Comparison of ENCODE assay signal across 2 cellular contexts in genomic region chr4:10197952-10198351, GRCh38.
TF ChIP-seq lines count a peak whose summit lies in the region.

No MANE protein-coding gene starts in this region.

TF ChIP-seq in K562, 482 proteins besides CTCF, POLR2A, EP300 and RAD21 (continued from another document and continues in another):
- TF ChIP-seq E2F6 (IDR thresholded peaks at IDR 0.05; ENCODE audit: borderline replicate concordance in 1 of 2, extremely low read depth in 1 of 2, insufficient read depth in 1 of 2, insufficient read length in 1 of 2, low read depth in 1 of 2, low read length in 1 of 2, poor library complexity in 1 of 2, severe bottlenecking in 1 of 2) (no peak), E2F8 (IDR thresholded peaks at IDR 0.05; ENCODE audit: low read depth, partially characterized antibody) (no peak), FOXJ3 (CRISPR knock-in tag; IDR thresholded peaks at IDR 0.05) (no peak), BCOR (IDR thresholded peaks at IDR 0.05) (no peak), ZNF507 (tag; conservative IDR thresholded peaks at IDR 0.05) (no peak), USF1 (CRISPR knock-in tag; IDR thresholded peaks at IDR 0.05) (no peak), ZNF445 (CRISPR knock-in tag; IDR thresholded peaks at IDR 0.05; ENCODE audit: low read depth) (no peak), CREM (IDR thresholded peaks at IDR 0.05; ENCODE audit: low read depth) (no peak), PURB (CRISPR knock-in tag; IDR thresholded peaks at IDR 0.05; ENCODE audit: low read depth) (no peak), DPF2 (IDR thresholded peaks at IDR 0.05) (0 out of 2 replicates have a peak, but pooled peaks have one; percentile 19), ZNF436 (CRISPR knock-in tag; IDR thresholded peaks at IDR 0.05) (no peak), HLTF (IDR thresholded peaks at IDR 0.05) (no peak), SRSF9 (IDR thresholded peaks at IDR 0.05; ENCODE audit: borderline replicate concordance, low read depth, low read length) (no peak), LEF1 (IDR thresholded peaks at IDR 0.05) (no peak), NFE2L1 (tag; IDR thresholded peaks at IDR 0.05; ENCODE audit: borderline replicate concordance, low read depth) (no peak), NELFE (IDR thresholded peaks at IDR 0.05; ENCODE audit: insufficient read depth, insufficient read length) (no peak), ZEB2 (IDR thresholded peaks at IDR 0.05) (no peak), NEUROD1 (IDR thresholded peaks at IDR 0.05; ENCODE audit: borderline replicate concordance, low read depth, low read length, partially characterized antibody) (no peak)
- TF ChIP-seq, protein P1, sequence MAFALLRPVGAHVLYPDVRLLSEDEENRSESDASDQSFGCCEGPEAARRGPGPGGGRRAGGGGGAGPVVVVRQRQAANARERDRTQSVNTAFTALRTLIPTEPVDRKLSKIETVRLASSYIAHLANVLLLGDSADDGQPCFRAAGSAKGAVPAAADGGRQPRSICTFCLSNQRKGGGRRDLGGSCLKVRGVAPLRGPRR (CRISPR knock-in tag; IDR thresholded peaks at IDR 0.05), result no peak
- TF ChIP-seq, protein P2, sequence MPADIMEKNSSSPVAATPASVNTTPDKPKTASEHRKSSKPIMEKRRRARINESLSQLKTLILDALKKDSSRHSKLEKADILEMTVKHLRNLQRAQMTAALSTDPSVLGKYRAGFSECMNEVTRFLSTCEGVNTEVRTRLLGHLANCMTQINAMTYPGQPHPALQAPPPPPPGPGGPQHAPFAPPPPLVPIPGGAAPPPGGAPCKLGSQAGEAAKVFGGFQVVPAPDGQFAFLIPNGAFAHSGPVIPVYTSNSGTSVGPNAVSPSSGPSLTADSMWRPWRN (IDR thresholded peaks at IDR 0.05; ENCODE audit: low read depth), result no peak
- TF ChIP-seq, protein P3, sequence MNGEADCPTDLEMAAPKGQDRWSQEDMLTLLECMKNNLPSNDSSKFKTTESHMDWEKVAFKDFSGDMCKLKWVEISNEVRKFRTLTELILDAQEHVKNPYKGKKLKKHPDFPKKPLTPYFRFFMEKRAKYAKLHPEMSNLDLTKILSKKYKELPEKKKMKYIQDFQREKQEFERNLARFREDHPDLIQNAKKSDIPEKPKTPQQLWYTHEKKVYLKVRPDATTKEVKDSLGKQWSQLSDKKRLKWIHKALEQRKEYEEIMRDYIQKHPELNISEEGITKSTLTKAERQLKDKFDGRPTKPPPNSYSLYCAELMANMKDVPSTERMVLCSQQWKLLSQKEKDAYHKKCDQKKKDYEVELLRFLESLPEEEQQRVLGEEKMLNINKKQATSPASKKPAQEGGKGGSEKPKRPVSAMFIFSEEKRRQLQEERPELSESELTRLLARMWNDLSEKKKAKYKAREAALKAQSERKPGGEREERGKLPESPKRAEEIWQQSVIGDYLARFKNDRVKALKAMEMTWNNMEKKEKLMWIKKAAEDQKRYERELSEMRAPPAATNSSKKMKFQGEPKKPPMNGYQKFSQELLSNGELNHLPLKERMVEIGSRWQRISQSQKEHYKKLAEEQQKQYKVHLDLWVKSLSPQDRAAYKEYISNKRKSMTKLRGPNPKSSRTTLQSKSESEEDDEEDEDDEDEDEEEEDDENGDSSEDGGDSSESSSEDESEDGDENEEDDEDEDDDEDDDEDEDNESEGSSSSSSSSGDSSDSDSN (IDR thresholded peaks at IDR 0.05; ENCODE audit: borderline replicate concordance in 1 of 2, low read depth in 2 of 2, low read length in 2 of 2), result peak in 1 of 2 experiments; percentile 56; a peak in 1 of 4 replicates
- TF ChIP-seq, protein P4, sequence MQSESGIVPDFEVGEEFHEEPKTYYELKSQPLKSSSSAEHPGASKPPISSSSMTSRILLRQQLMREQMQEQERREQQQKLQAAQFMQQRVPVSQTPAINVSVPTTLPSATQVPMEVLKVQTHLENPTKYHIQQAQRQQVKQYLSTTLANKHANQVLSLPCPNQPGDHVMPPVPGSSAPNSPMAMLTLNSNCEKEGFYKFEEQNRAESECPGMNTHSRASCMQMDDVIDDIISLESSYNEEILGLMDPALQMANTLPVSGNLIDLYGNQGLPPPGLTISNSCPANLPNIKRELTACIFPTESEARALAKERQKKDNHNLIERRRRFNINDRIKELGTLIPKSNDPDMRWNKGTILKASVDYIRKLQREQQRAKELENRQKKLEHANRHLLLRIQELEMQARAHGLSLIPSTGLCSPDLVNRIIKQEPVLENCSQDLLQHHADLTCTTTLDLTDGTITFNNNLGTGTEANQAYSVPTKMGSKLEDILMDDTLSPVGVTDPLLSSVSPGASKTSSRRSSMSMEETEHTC (IDR thresholded peaks at IDR 0.05), result no peak

TF ChIP-seq in GM23338, 12 proteins besides CTCF, POLR2A, EP300 and RAD21 (continued from another document):
- no peak for TF ChIP-seq ZNF462 (CRISPR knock-in tag; IDR thresholded peaks at IDR 0.05)
- no peak for TF ChIP-seq ZNF114 (CRISPR knock-in tag; IDR thresholded peaks at IDR 0.05)
- no peak for TF ChIP-seq EZH2 (IDR thresholded peaks at IDR 0.05; ENCODE audit: low read depth, unreplicated experiment)
- no peak for TF ChIP-seq POLR2AphosphoS5 (IDR thresholded peaks at IDR 0.05; ENCODE audit: low read depth)
- TF ChIP-seq, protein P5, sequence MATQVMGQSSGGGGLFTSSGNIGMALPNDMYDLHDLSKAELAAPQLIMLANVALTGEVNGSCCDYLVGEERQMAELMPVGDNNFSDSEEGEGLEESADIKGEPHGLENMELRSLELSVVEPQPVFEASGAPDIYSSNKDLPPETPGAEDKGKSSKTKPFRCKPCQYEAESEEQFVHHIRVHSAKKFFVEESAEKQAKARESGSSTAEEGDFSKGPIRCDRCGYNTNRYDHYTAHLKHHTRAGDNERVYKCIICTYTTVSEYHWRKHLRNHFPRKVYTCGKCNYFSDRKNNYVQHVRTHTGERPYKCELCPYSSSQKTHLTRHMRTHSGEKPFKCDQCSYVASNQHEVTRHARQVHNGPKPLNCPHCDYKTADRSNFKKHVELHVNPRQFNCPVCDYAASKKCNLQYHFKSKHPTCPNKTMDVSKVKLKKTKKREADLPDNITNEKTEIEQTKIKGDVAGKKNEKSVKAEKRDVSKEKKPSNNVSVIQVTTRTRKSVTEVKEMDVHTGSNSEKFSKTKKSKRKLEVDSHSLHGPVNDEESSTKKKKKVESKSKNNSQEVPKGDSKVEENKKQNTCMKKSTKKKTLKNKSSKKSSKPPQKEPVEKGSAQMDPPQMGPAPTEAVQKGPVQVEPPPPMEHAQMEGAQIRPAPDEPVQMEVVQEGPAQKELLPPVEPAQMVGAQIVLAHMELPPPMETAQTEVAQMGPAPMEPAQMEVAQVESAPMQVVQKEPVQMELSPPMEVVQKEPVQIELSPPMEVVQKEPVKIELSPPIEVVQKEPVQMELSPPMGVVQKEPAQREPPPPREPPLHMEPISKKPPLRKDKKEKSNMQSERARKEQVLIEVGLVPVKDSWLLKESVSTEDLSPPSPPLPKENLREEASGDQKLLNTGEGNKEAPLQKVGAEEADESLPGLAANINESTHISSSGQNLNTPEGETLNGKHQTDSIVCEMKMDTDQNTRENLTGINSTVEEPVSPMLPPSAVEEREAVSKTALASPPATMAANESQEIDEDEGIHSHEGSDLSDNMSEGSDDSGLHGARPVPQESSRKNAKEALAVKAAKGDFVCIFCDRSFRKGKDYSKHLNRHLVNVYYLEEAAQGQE (IDR thresholded peaks at IDR 0.05; ENCODE audit: unreplicated experiment), result no peak
- TF ChIP-seq STAT1 (IDR thresholded peaks at IDR 0.05; ENCODE audit: unreplicated experiment), result no peak
- TF ChIP-seq JUNB (IDR thresholded peaks at IDR 0.05; ENCODE audit: unreplicated experiment), result no peak
- TF ChIP-seq NANOG (IDR thresholded peaks at IDR 0.05; ENCODE audit: borderline replicate concordance), result no peak
- TF ChIP-seq CREB1 (CRISPR knock-in tag; IDR thresholded peaks at IDR 0.05; ENCODE audit: low read depth), result no peak
- TF ChIP-seq EZH2phosphoT487 (IDR thresholded peaks at IDR 0.05; ENCODE audit: unreplicated experiment), result no peak
- TF ChIP-seq ZNF331 (CRISPR knock-in tag; IDR thresholded peaks at IDR 0.05; ENCODE audit: low read depth), result no peak
